In the genomic region with DNA sequence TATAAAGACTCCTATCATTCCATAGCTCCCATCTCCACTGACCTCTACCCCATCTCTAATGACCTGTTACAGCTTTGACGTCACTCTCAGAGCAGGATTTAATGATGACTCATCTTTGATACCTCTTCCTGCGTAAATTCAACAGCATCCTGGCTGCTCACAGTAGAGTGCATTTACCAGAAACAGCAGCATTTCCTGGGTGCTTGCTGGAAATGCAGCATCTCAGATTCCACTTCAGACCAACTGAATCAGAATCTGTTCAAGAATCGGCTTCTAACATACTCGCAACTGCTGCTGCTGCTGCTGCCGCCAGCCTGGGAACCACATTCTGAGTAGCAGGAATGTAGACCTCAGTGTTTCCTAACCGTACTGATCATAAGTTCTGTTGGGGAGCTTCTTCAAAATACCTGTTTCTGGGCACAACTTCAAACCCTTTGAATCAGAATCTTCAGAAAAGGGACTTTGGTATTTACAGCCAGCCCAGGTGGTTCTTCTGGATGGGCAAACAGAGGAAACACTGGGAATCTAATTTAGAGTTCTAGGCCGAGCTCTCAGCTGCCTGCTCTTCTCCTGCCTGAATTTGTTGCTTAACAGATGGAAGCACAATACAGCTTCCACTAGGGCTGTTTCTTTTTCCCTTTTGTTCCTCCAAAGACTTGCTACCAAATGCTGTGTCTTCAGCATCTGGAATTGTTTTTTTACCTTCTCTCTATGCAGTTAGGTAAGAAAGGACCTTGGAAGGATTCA, we compare ENCODE assay signal across 19 cellular contexts.
DNase-seq lines count a peak whose midpoint lies in the region; ATAC-seq, FAIRE-seq and TF ChIP-seq lines count a peak whose summit lies in the region.
"Had no signal": no experiment of that assay in that cellular context is flagged by ENCODE, and none has a peak within 500 bp of the region (broad histone marks: within the 10 kb centered on the region; RNA-seq: fewer than 3 reads in every experiment).

No MANE protein-coding gene starts in this region.

- TF ChIP-seq EP300 in A549 (IDR thresholded peaks at IDR 0.05), result peak; percentile 78 to 92; a peak in 3 of 5 replicates

- no peak overlapping the region for H3K9ac ChIP-seq in MM.1S (ENCODE audit: low read length)

- H3K27me3 ChIP-seq in SJSA1 (replicated peaks) (no peaks in the 10 kb centered on the region), MM.1S (replicated peaks; ENCODE audit: insufficient read depth, low read length) (no peaks in the 10 kb centered on the region), esophagus squamous epithelium (no peaks in the 10 kb centered on the region)
- H3K27me3 ChIP-seq: adrenal gland, gastrocnemius medialis, uterus had no signal

- H3K27ac ChIP-seq in A549 (peak overlapping the region; percentile 79 to 88), SJSA1 (peak overlapping the region; percentile 55), MM.1S (ENCODE audit: low read length) (no peak overlapping the region), esophagus squamous epithelium (no peak overlapping the region)
- H3K27ac ChIP-seq: adrenal gland, gastrocnemius medialis, HL-60, SK-N-MC, uterus had no signal

- TF ChIP-seq CTCF in A549 (IDR thresholded peaks at IDR 0.05), result no peak
- no peak for TF ChIP-seq CTCF in MM.1S (IDR thresholded peaks at IDR 0.05; ENCODE audit: low read length)
- TF ChIP-seq CTCF in esophagus squamous epithelium (IDR thresholded peaks at IDR 0.05), result no peak

- H3K4me2 ChIP-seq in A549, result peak overlapping the region; percentile 72
- no peak overlapping the region for H3K4me2 ChIP-seq in MM.1S (ENCODE audit: low read depth, low read length)

- H3K4me1 ChIP-seq in A549 (peaks cover 80% of the 10 kb centered on the region), SJSA1 (replicated peaks) (peaks cover 44% of the 10 kb centered on the region), MM.1S (ENCODE audit: low read length) (peaks cover 11% of the 10 kb centered on the region; the same call in 1 of the 2 replicates), esophagus squamous epithelium (no peaks in the 10 kb centered on the region)
- H3K4me1 ChIP-seq: adrenal gland, gastrocnemius medialis, uterus had no signal

- H2AFZ ChIP-seq in MM.1S (ENCODE audit: low read length), result no peak overlapping the region

- DNase-seq in A549 (ENCODE audit: low read depth in 1 of 2, low spot score in 1 of 2) (peak; percentile 64 to 93), ELR (ENCODE audit: low read depth) (peak; percentile 92), SJSA1 (ENCODE audit: low read depth in 1 of 2, low spot score in 2 of 2) (peak in 1 of 2 experiments; percentile 30), glomerular visceral epithelial cell (ENCODE audit: extremely low spot score) (peak; percentile 19), MM.1S (no peak), HuH-7 (ENCODE audit: low spot score) (no peak), NCI-H2196 treated with DMSO at 0.1 percent for 48 hours (lab: John Stamatoyannopoulos, UW; ENCODE audit: unreplicated experiment) (no peak), esophagus squamous epithelium (lab: John Stamatoyannopoulos, UW) (no peak)
- DNase-seq: activated B cell treated with CpG ODN at 0.5 μM for 24 hours; activated CD8-positive, alpha-beta memory T cell treated with anti-CD3 and anti-CD28 coated beads, Interleukin-2, amount 50 U/mL, for 48 hours; adrenal gland; C1 segment of cervical spinal cord; gastrocnemius medialis; kidney glomerular epithelial cell; NCI-H446 treated with DMSO at 0.1 percent for 48 hours; stimulated activated CD4-positive, alpha-beta T cell treated with anti-CD3 and anti-CD28 coated beads, Interleukin-15, amount 100 ng/mL, for 24 hours; uterus had no signal

- H3F3A ChIP-seq in MM.1S (ENCODE audit: insufficient read depth, low read length), result no peaks in the 10 kb centered on the region

- intact Hi-C loops in esophagus squamous epithelium (cut with DNase I), result no loop called here

- TF ChIP-seq RAD21 in A549 (conservative IDR thresholded peaks at IDR 0.05 in 1 of 2, IDR thresholded peaks at IDR 0.05 in 1 of 2), result peak in 1 of 2 experiments; percentile 53; a peak in 3 of 5 replicates

- POLR2A ChIA-PET in A549 (lab: Yijun Ruan, JAX), result interaction anchor here (0.7 to 1.4 kb wide), 4 partner anchors 11 to 127 kb away, joined by 4 to 8 read pairs (median 6); no protein-coding TSS in a partner anchor

- ATAC-seq in A549, result peak; percentile 86
- ATAC-seq: gastrocnemius medialis had no signal

- no peaks in the 10 kb centered on the region for H3K79me2 ChIP-seq in MM.1S (ENCODE audit: low read length)

- CTCF ChIA-PET in A549 (lab: Yijun Ruan, JAX), result interaction anchor here (0.5 to 1.6 kb wide), 4 partner anchors 14 to 217 kb away, joined by 3 to 4 read pairs (median 3); no protein-coding TSS in a partner anchor

- H3K9me2 ChIP-seq in MM.1S (replicated peaks; ENCODE audit: insufficient read depth, low read length), result no peaks in the 10 kb centered on the region

- H3K4me3 ChIP-seq in A549 (no peak overlapping the region), SJSA1 (no peak overlapping the region), MM.1S (ENCODE audit: low read length) (no peak overlapping the region), esophagus squamous epithelium (no peak overlapping the region)
- H3K4me3 ChIP-seq: adrenal gland, gastrocnemius medialis, SK-N-MC, uterus had no signal

- H3K36me3 ChIP-seq in SJSA1 (no peaks in the 10 kb centered on the region), MM.1S (replicated peaks; ENCODE audit: insufficient read depth, low read length) (no peaks in the 10 kb centered on the region), esophagus squamous epithelium (no peaks in the 10 kb centered on the region)
- H3K36me3 ChIP-seq: adrenal gland, gastrocnemius medialis, uterus had no signal

- WGBS in A549 (ENCODE audit: missing lambda C conversion rate), result 11% methylated on average over 7 of the region's 7 CpGs
- 81% methylated on average over 7 of the region's 7 CpGs for WGBS in esophagus squamous epithelium, 2 donors

- H4K20me1 ChIP-seq in MM.1S (ENCODE audit: insufficient read depth, low read length), result no peaks in the 10 kb centered on the region

- H3K9me3 ChIP-seq in A549, result no peaks in the 10 kb centered on the region
- H3K9me3 ChIP-seq in SJSA1 (replicated peaks), result no peaks in the 10 kb centered on the region
- no peaks in the 10 kb centered on the region for H3K9me3 ChIP-seq in MM.1S (replicated peaks; ENCODE audit: insufficient read depth, low read length)
- no peaks in the 10 kb centered on the region for H3K9me3 ChIP-seq in esophagus squamous epithelium
- H3K9me3 ChIP-seq: adrenal gland, gastrocnemius medialis, uterus had no signal

- FAIRE-seq in A549 (lab: Jason Lieb, UNC), result no peak

- TF ChIP-seq POLR2A in A549 (IDR thresholded peaks at IDR 0.05; ENCODE audit: low read length) (no peak), esophagus squamous epithelium (IDR thresholded peaks at IDR 0.05) (no peak)

TF ChIP-seq in A549, 52 proteins besides CTCF, POLR2A, EP300 and RAD21 (continues in another document):
- TF ChIP-seq RCOR1 (IDR thresholded peaks at IDR 0.05; ENCODE audit: low read depth, low read length) (no peak), BHLHE40 (IDR thresholded peaks at IDR 0.05; ENCODE audit: low read depth, low read length) (no peak), FOSL2 (IDR thresholded peaks at IDR 0.05) (peak; percentile 85), FOSL2 (CRISPR knock-in tag; IDR thresholded peaks at IDR 0.05) (peak; percentile 98), ZSCAN20 (CRISPR knock-in tag; IDR thresholded peaks at IDR 0.05) (no peak), FOSB (CRISPR knock-in tag; IDR thresholded peaks at IDR 0.05) (no peak), NR3C1 (IDR thresholded peaks at IDR 0.05) (no peak), JUN (IDR thresholded peaks at IDR 0.05) (peak; percentile 72 to 78; a peak in 4 of 5 replicates), POLR2AphosphoS2 (conservative IDR thresholded peaks at IDR 0.05; ENCODE audit: low read length) (no peak), KDM5A (IDR thresholded peaks at IDR 0.05) (no peak), RFX5 (IDR thresholded peaks at IDR 0.05) (no peak), RARB (CRISPR knock-in tag; IDR thresholded peaks at IDR 0.05) (no peak), HOXB5 (CRISPR knock-in tag; IDR thresholded peaks at IDR 0.05) (0 out of 2 replicates have a peak, but pooled peaks have one; percentile 11), HDAC2 (IDR thresholded peaks at IDR 0.05) (no peak), CEBPB (IDR thresholded peaks at IDR 0.05) (peak in 1 of 2 experiments; percentile 39; a peak in 1 of 4 replicates), RNF2 (IDR thresholded peaks at IDR 0.05; ENCODE audit: borderline replicate concordance, low read depth) (no peak), MAFK (IDR thresholded peaks at IDR 0.05; ENCODE audit: partially characterized antibody) (peak; percentile 94), HOXA7 (CRISPR knock-in tag; IDR thresholded peaks at IDR 0.05) (peak; percentile 44; the same call in 1 of the 2 replicates), GATA3 (IDR thresholded peaks at IDR 0.05; ENCODE audit: borderline replicate concordance) (peak; percentile 88), MYC (IDR thresholded peaks at IDR 0.05; ENCODE audit: borderline replicate concordance, low read length) (no peak)
- TF ChIP-seq, protein P1, sequence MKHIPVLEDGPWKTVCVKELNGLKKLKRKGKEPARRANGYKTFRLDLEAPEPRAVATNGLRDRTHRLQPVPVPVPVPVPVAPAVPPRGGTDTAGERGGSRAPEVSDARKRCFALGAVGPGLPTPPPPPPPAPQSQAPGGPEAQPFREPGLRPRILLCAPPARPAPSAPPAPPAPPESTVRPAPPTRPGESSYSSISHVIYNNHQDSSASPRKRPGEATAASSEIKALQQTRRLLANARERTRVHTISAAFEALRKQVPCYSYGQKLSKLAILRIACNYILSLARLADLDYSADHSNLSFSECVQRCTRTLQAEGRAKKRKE (CRISPR knock-in tag; IDR thresholded peaks at IDR 0.05; ENCODE audit: low read depth), result no peak; the same call in 1 of the 2 replicates
- TF ChIP-seq, protein P2, sequence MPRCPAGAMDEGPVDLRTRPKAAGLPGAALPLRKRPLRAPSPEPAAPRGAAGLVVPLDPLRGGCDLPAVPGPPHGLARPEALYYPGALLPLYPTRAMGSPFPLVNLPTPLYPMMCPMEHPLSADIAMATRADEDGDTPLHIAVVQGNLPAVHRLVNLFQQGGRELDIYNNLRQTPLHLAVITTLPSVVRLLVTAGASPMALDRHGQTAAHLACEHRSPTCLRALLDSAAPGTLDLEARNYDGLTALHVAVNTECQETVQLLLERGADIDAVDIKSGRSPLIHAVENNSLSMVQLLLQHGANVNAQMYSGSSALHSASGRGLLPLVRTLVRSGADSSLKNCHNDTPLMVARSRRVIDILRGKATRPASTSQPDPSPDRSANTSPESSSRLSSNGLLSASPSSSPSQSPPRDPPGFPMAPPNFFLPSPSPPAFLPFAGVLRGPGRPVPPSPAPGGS (IDR thresholded peaks at IDR 0.05), result peak; percentile 74; the same call in 1 of the 3 replicates

Comparison
In these comparisons a context has a peak if more than half of its experiments do, and no peak if none do; other contexts are left out.
1. DNase-seq: peak in A549 (2 of 2), ELR (single experiment) and glomerular visceral epithelial cell (single experiment); none in MM.1S (single experiment), HuH-7 (single experiment), NCI-H2196 treated with DMSO at 0.1 percent for 48 hours (single experiment) and esophagus squamous epithelium (single experiment).
2. H3K27ac ChIP-seq: peak in A549 (2 of 2) and SJSA1 (single experiment); none in MM.1S (single experiment) and esophagus squamous epithelium (0 of 4).